ENCODE assay signal across 9 cellular contexts in the genomic region with DNA sequence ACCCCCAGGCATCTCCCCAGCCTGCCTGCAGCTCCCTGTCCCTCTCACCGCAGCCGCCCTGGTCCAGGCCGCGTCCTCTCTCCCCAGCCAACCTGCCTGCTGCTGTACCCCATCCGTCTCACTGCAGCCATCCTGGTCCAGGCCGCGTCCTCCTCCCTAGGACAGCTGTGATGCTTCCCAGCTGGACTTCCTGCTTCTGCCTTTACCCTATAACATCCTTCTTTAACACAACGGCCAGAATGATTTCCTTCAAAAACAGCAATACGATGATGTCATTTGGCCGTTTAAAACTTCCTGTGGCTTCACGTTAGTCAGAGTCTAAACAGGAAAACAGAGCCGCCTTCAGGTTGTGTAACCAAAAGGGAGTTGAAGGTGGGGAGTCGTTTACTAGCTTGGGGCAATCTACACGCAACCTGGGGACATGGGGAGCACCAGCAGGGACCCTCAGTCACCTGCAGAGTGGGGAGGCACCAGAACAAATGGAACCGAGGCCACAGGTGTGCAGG. TPM values are rescaled to one million over a fixed set of nuclear protein-coding genes. Genes with fewer than 3 reads are reported as not detected.
DNase-seq lines count a peak whose midpoint lies in the region; ATAC-seq and TF ChIP-seq lines count a peak whose summit lies in the region.
"Had no signal": no experiment of that assay in that cellular context is flagged by ENCODE, and none has a peak within 500 bp of the region (broad histone marks: within the 10 kb centered on the region; RNA-seq: fewer than 3 reads in every experiment).

No MANE protein-coding gene starts in this region.

- POLR2A ChIA-PET in AG04449 (lab: Yijun Ruan, JAX): no interaction called here

- peak; percentile 38 for ATAC-seq in esophagus mucosa
- no peak for ATAC-seq in GM18870 (IDR thresholded peaks at IDR 0.05; ENCODE audit: unreplicated experiment)
- ATAC-seq in GM21529 (IDR thresholded peaks at IDR 0.05; ENCODE audit: unreplicated experiment): no peak
- no peak for ATAC-seq in HG02884 (IDR thresholded peaks at IDR 0.05; ENCODE audit: unreplicated experiment)

- TF ChIP-seq CTCF in AG04449 (IDR thresholded peaks at IDR 0.05; ENCODE audit: insufficient read depth, low read length, missing control alignments): no peak
- TF ChIP-seq CTCF in GM12865 (IDR thresholded peaks at IDR 0.05; ENCODE audit: insufficient read depth, low read depth, low read length, missing control alignments): no peak

- DNase-seq in AG04449 (ENCODE audit: low read depth, low spot score) (peak; percentile 23), GM12865 (ENCODE audit: low read depth) (peak; percentile 31), SIG-M5 treated with dmso at 0.1 percent for 504 hours (lab: John Stamatoyannopoulos, UW; ENCODE audit: unreplicated experiment) (peak; percentile 85), NCI-H2029 (lab: John Stamatoyannopoulos, UW) (no peak)

- CTCF ChIA-PET in AG04449 (lab: Yijun Ruan, JAX): interaction anchor here (1.2 to 5.3 kb wide), 9 partner anchors 11 to 282 kb away, joined by 3 to 72 read pairs (median 31); a partner anchor contains a TSS

- H3K4me3 ChIP-seq in AG04449 (ENCODE audit: low read depth, low read length) (no peak overlapping the region), GM12865 (ENCODE audit: low read depth, low read length) (no peak overlapping the region)

RNA-seq across cellular contexts. Expression of a gene that starts 32.2 kb away (rescaled TPM):
- 13.5 TPM for total RNA-seq in esophagus mucosa

RNA-seq across cellular contexts. Expression of a gene that starts 40.4 kb away (rescaled TPM):
- total RNA-seq in esophagus mucosa: not detected
- total RNA-seq: skeletal muscle tissue had no signal
